ENCODE assay signal across 8 cellular contexts in the genomic region with DNA sequence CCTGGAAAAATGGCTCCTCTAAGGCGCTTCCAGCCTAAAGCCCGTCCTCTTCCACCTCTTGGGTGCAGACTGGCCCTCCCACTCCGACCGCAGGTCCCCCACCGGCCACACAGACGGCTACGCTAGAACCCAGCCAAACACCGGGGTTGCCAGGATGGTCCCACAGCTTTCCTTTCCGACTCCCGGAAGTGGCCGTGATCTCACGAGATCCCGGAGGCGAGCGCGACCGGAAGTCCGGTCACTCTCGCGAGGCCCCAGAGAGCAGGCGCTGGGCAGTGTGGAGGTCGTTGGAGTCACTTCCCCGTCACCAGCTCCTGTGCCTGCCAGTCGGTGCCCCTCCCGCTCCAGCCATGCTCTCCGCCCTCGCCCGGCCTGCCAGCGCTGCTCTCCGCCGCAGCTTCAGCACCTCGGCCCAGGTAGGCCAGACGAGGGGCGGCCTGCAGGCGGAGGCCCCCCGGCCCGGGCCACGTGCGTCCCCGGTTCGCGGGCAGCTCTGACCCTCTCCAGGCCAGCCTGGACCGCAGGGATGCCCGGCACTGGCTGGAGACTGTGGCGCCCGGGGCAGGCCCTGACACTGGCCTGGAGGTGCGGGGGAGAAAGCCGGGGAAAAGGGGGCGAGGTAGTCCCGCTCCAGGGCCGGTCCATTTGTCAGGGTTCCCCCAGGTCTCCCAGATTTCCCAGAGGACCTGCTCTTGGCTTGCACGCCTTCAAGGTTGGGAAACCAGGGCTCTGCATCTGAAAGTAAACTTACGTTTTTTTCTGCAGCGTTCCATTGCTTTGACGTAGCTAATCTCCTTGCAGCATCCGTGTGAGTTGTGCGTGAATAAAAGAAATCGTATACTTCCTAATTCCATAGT. TPM values are rescaled to one million over a fixed set of nuclear protein-coding genes. Genes with fewer than 3 reads are reported as not detected.
DNase-seq lines count a peak whose midpoint lies in the region; ATAC-seq, FAIRE-seq and TF ChIP-seq lines count a peak whose summit lies in the region.

A gene with protein sequence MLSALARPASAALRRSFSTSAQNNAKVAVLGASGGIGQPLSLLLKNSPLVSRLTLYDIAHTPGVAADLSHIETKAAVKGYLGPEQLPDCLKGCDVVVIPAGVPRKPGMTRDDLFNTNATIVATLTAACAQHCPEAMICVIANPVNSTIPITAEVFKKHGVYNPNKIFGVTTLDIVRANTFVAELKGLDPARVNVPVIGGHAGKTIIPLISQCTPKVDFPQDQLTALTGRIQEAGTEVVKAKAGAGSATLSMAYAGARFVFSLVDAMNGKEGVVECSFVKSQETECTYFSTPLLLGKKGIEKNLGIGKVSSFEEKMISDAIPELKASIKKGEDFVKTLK (plus strand): TSS at position 296 of the 857 bp plus-strand sequence. CDS start 55 bp downstream, at position 351.
Gene STYXL1, minus strand, starts transcription at position 190 of the 857 bp plus-strand sequence. CDS start 17,477 bp downstream, outside the sequence.

- DNase-seq in Caki2 (ENCODE audit: low read depth) (peak; percentile 97), HTR-8/SVneo (ENCODE audit: insufficient read length, low spot score) (peak; percentile 89), NT2/D1 (ENCODE audit: low read depth, low spot score) (peak; percentile 95), H1 (ENCODE audit: low read depth in 1 of 2, low spot score in 2 of 2) (peak; percentile 81 to 93), mesenchymal stem cell (peak; percentile 97)
- peak; percentile 96 for DNase-seq in activated CD8-positive, alpha-beta memory T cell treated with anti-CD3 and anti-CD28 coated beads, Interleukin-2, amount 10 ng/mL, durations not matched to agents 7 days and 5 days
- peak; percentile 79 for DNase-seq in stimulated activated CD8-positive, alpha-beta memory T cell treated with anti-CD3 and anti-CD28 coated beads, Interleukin-12 subunit alpha, Interleukin-12 subunit beta, amount 100 ng/mL, for 24 hours (ENCODE audit: extremely low read depth)

- H2AK5ac ChIP-seq in H1 (ENCODE audit: low read depth, low read length), result 0 out of 2 replicates have a peak within 1 kb of the TSS, but pooled peaks have one; percentile 40
- peak within 1 kb of the TSS; percentile 53 for H2AK5ac ChIP-seq in mesenchymal stem cell (ENCODE audit: low read length, severe bottlenecking)

- H3K18ac ChIP-seq in H1 (ENCODE audit: extremely low read depth, low read length), result peak within 1 kb of the TSS; percentile 26; the same call in 1 of the 2 replicates
- H3K18ac ChIP-seq in mesenchymal stem cell (ENCODE audit: low read depth in 1 of 2, low read length in 2 of 2), result peak within 1 kb of the TSS; percentile 89 to 96

- FAIRE-seq in HTR-8/SVneo (lab: Jason Lieb, UNC), result no peak
- no peak for FAIRE-seq in H1 (lab: Jason Lieb, UNC)

- peak; percentile 95 for TF ChIP-seq POLR2A in H1 (IDR thresholded peaks at IDR 0.05; ENCODE audit: control extremely low read depth in 1 of 2, low read depth in 2 of 2, low read length in 2 of 2)

- peaks cover 3 to 16% of the 10 kb centered on the region in 2 experiments for H4K20me1 ChIP-seq in H1 (replicated peaks in 1 of 2; ENCODE audit: control insufficient read depth in 1 of 2, insufficient read depth in 2 of 2, low read length in 2 of 2)

- H3K79me1 ChIP-seq in H1 (ENCODE audit: low read depth, low read length), result peaks cover 14% of the 10 kb centered on the region
- H3K79me1 ChIP-seq in mesenchymal stem cell (replicated peaks; ENCODE audit: low read length, poor library complexity, severe bottlenecking), result peaks cover 12% of the 10 kb centered on the region

- H2BK20ac ChIP-seq in H1 (ENCODE audit: low read length), result no peak within 1 kb of the TSS

- H3K27ac ChIP-seq in H1 (ENCODE audit: low read depth, low read length) (peak within 1 kb of the TSS; percentile 79), mesenchymal stem cell (ENCODE audit: low read length, poor library complexity, severe bottlenecking) (peak within 1 kb of the TSS; percentile 94)

- no peak for TF ChIP-seq EP300 in H1 (IDR thresholded peaks at IDR 0.05; ENCODE audit: borderline replicate concordance in 1 of 2, low read depth in 2 of 2, low read length in 2 of 2)

- peak within 1 kb of the TSS; percentile 93 for H3K4me3 ChIP-seq in NT2/D1 (ENCODE audit: insufficient read length, low read depth)
- H3K4me3 ChIP-seq in H1 (ENCODE audit: extremely low read depth in 1 of 4, insufficient read depth in 2 of 4, low read depth in 3 of 4, low read length in 4 of 4), result peak within 1 kb of the TSS; percentile 94 to 97 (median 96)
- H3K4me3 ChIP-seq in mesenchymal stem cell (ENCODE audit: insufficient read depth in 1 of 2, low read depth in 1 of 2, low read length in 2 of 2), result peak within 1 kb of the TSS; percentile 90 to 99

- peak within 1 kb of the TSS; percentile 99 for H3K4me3 Mint-ChIP-seq in activated CD8-positive, alpha-beta memory T cell treated with anti-CD3 and anti-CD28 coated beads, Interleukin-2, amount 10 ng/mL, durations not matched to agents 7 days and 5 days

- H3K27me3 Mint-ChIP-seq in activated CD8-positive, alpha-beta memory T cell treated with anti-CD3 and anti-CD28 coated beads, Interleukin-2, amount 10 ng/mL, durations not matched to agents 7 days and 5 days, result no peaks in the 10 kb centered on the region

- H3K14ac ChIP-seq in H1 (ENCODE audit: insufficient read length), result no peak within 1 kb of the TSS
- H3K14ac ChIP-seq in mesenchymal stem cell (ENCODE audit: low read length in 2 of 2), result peak within 1 kb of the TSS in 1 of 2 experiments; percentile 91

- H3K9me3 ChIP-seq in NT2/D1 (ENCODE audit: insufficient read depth, low read length) (no peaks in the 10 kb centered on the region), H1 (ENCODE audit: insufficient read depth in 2 of 2, low read depth in 1 of 2, low read length in 1 of 2) (no peaks in the 10 kb centered on the region), mesenchymal stem cell (ENCODE audit: control insufficient read depth, low read length) (no peaks in the 10 kb centered on the region)

- H3K23me2 ChIP-seq in H1 (ENCODE audit: low read depth, low read length), result peaks cover 4% of the 10 kb centered on the region

- 1% methylated on average over 49 of the region's 58 CpGs; no CpG with 5 or more reads in 1 of the 2 experiments for WGBS in H1 (ENCODE audit: extremely low coverage in 1 of 2, insufficient coverage in 1 of 2, insufficient read length in 1 of 2, insufficient replicate concordance in 2 of 2, low coverage in 1 of 2, low lambda C conversion rate in 2 of 2, missing lambda C conversion rate in 1 of 2), 2 experiments
- under 1% methylated on average over 56 of the region's 58 CpGs for WGBS in mesenchymal stem cell

- H3K27ac Mint-ChIP-seq in activated CD8-positive, alpha-beta memory T cell treated with anti-CD3 and anti-CD28 coated beads, Interleukin-2, amount 10 ng/mL, durations not matched to agents 7 days and 5 days, result peak within 1 kb of the TSS; percentile 96

- peak within 1 kb of the TSS; percentile 57 for H4K91ac ChIP-seq in H1 (replicated peaks; ENCODE audit: insufficient read length, low read length)
- peak within 1 kb of the TSS; percentile 96 for H4K91ac ChIP-seq in mesenchymal stem cell (ENCODE audit: low read length)

- CTCF ChIA-PET in activated CD8-positive, alpha-beta memory T cell treated with anti-CD3 and anti-CD28 coated beads, Interleukin-2, amount 10 ng/mL, durations not matched to agents 7 days and 5 days (lab: Charles Lee), result interaction anchor here (0.9 to 1.6 kb wide), 5 partner anchors 28 to 266 kb away, joined by 3 to 8 read pairs (median 3); no protein-coding TSS in a partner anchor
- CTCF ChIA-PET in H1 (lab: Charles Lee; ENCODE audit: partially characterized antibody), result interaction anchor here (0.6 to 1.6 kb wide), 5 partner anchors 21 to 266 kb away, joined by 3 to 4 read pairs (median 3); no protein-coding TSS in a partner anchor

- H3K23ac ChIP-seq in H1 (ENCODE audit: insufficient read length), result no peak within 1 kb of the TSS
- peak within 1 kb of the TSS in 1 of 2 experiments; percentile 34 for H3K23ac ChIP-seq in mesenchymal stem cell (ENCODE audit: low read length in 2 of 2)

- H2BK5ac ChIP-seq in H1 (ENCODE audit: low read depth, low read length) (peak within 1 kb of the TSS; percentile 83), mesenchymal stem cell (ENCODE audit: low read depth, low read length, poor library complexity, severe bottlenecking) (peak within 1 kb of the TSS; percentile 87)

- in situ Hi-C loops in Caki2 (cut with HindIII; ENCODE audit: low pct_unique_long_range_greater_than_20kb, low sequenced_read_pairs), result no loop called here

- TF ChIP-seq RAD21 in H1 (IDR thresholded peaks at IDR 0.05 in 1 of 2, conservative IDR thresholded peaks at IDR 0.05 in 1 of 2; ENCODE audit: low read depth in 2 of 2, low read length in 2 of 2), result no peak

- H3K27me3 ChIP-seq in NT2/D1 (ENCODE audit: insufficient read depth, insufficient read length) (no peaks in the 10 kb centered on the region), H1 (replicated peaks in 1 of 4; ENCODE audit: control insufficient read depth in 3 of 4, extremely low read depth in 1 of 4, insufficient read depth in 3 of 4, low read length in 3 of 4) (no peaks in the 10 kb centered on the region), mesenchymal stem cell (ENCODE audit: control insufficient read depth in 1 of 2, insufficient read depth in 1 of 2, low read length in 2 of 2) (no peaks in the 10 kb centered on the region)

- H4K8ac ChIP-seq in H1 (ENCODE audit: extremely low read depth, insufficient read depth, low read length), result peak within 1 kb of the TSS; percentile 93
- peak within 1 kb of the TSS; percentile 97 for H4K8ac ChIP-seq in mesenchymal stem cell (ENCODE audit: low read length)

- peaks cover 8 to 77% of the 10 kb centered on the region in 2 experiments for H3K79me2 ChIP-seq in H1 (ENCODE audit: control insufficient read depth in 1 of 2, insufficient read depth in 2 of 2, low read length in 2 of 2)

- peak within 1 kb of the TSS; percentile 83 for H3K4ac ChIP-seq in H1 (replicated peaks; ENCODE audit: insufficient read length, low read depth, low read length)
- H3K4ac ChIP-seq in mesenchymal stem cell (ENCODE audit: low read depth in 1 of 2, low read length in 2 of 2), result peak within 1 kb of the TSS; percentile 95 to 97

- H2BK15ac ChIP-seq in H1 (ENCODE audit: low read length) (no peak within 1 kb of the TSS), mesenchymal stem cell (ENCODE audit: low read depth, poor library complexity, severe bottlenecking) (peak within 1 kb of the TSS; percentile 98)

- peak within 1 kb of the TSS; percentile 67; the same call in 1 of the 2 replicates for H2AFZ ChIP-seq in H1 (ENCODE audit: low read length)
- peak within 1 kb of the TSS; percentile 56 for H2AFZ ChIP-seq in mesenchymal stem cell (ENCODE audit: low read depth, low read length)

- H3K4me1 ChIP-seq in NT2/D1 (ENCODE audit: insufficient read depth, insufficient read length) (peaks cover 6% of the 10 kb centered on the region), H1 (replicated peaks in 1 of 4; ENCODE audit: control insufficient read depth in 3 of 4, insufficient read depth in 4 of 4, low read length in 3 of 4) (peaks cover 0 to 4% (median 3%) of the 10 kb centered on the region in 4 experiments; a peak in 6 of 7 replicates), mesenchymal stem cell (ENCODE audit: control insufficient read depth, insufficient read depth, low read depth, low read length) (peaks cover 14% of the 10 kb centered on the region)

- H3K4me2 ChIP-seq in H1 (ENCODE audit: insufficient read depth in 1 of 2, low read depth in 2 of 2, low read length in 2 of 2) (peak within 1 kb of the TSS; percentile 77 to 99), mesenchymal stem cell (ENCODE audit: low read length, poor library complexity, severe bottlenecking) (peak within 1 kb of the TSS; percentile 84)

- H4K5ac ChIP-seq in H1 (ENCODE audit: insufficient read length, low read depth, low read length), result peak within 1 kb of the TSS; percentile 64

- H3K56ac ChIP-seq in H1 (replicated peaks; ENCODE audit: insufficient read length, low read depth, low read length), result peak within 1 kb of the TSS; percentile 78

- peak in 1 of 3 experiments; percentile 2; a peak in 1 of 4 replicates for TF ChIP-seq CTCF in H1 (IDR thresholded peaks at IDR 0.05; ENCODE audit: control extremely low read depth in 1 of 3, insufficient read depth in 1 of 3, low read depth in 1 of 3, low read length in 3 of 3)

- peak within 1 kb of the TSS; percentile 94 for H3K9ac ChIP-seq in NT2/D1 (ENCODE audit: insufficient read length, low read depth)
- peak within 1 kb of the TSS; percentile 94 to 99 (median 96) for H3K9ac ChIP-seq in H1 (replicated peaks in 1 of 4; ENCODE audit: extremely low read depth in 1 of 4, low read depth in 3 of 4, low read length in 3 of 4)
- peak within 1 kb of the TSS; percentile 100 for H3K9ac ChIP-seq in mesenchymal stem cell (ENCODE audit: low read length)

- no peak within 1 kb of the TSS for H2BK120ac ChIP-seq in H1 (replicated peaks; ENCODE audit: low read depth, low read length)
- H2BK120ac ChIP-seq in mesenchymal stem cell (ENCODE audit: low read depth, low read length), result peak within 1 kb of the TSS; percentile 80

- POLR2A ChIA-PET in H1 (lab: Charles Lee; ENCODE audit: partially characterized antibody), result interaction anchor here (0.6 to 15.6 kb wide), 29 partner anchors 9 to 1761 kb away, joined by 3 to 127 read pairs (median 4); no protein-coding TSS in a partner anchor

- no peaks in the 10 kb centered on the region for H3K9me3 Mint-ChIP-seq in activated CD8-positive, alpha-beta memory T cell treated with anti-CD3 and anti-CD28 coated beads, Interleukin-2, amount 10 ng/mL, durations not matched to agents 7 days and 5 days (ENCODE audit: low read depth)

- H3K36me3 Mint-ChIP-seq in activated CD8-positive, alpha-beta memory T cell treated with anti-CD3 and anti-CD28 coated beads, Interleukin-2, amount 10 ng/mL, durations not matched to agents 7 days and 5 days, result peaks cover 30% of the 10 kb centered on the region

- H2BK12ac ChIP-seq in H1 (ENCODE audit: low read depth, low read length) (0 out of 2 replicates have a peak within 1 kb of the TSS, but pooled peaks have one; percentile 14), mesenchymal stem cell (ENCODE audit: low read length in 2 of 2) (peak within 1 kb of the TSS; percentile 11 to 48)

- peak; percentile 94 for ATAC-seq in GM21381 (IDR thresholded peaks at IDR 0.05; ENCODE audit: unreplicated experiment)
- ATAC-seq in activated CD8-positive, alpha-beta memory T cell treated with anti-CD3 and anti-CD28 coated beads, Interleukin-2, amount 10 ng/mL, durations not matched to agents 7 days and 5 days, result peak; percentile 92

- peaks cover 53% of the 10 kb centered on the region for H3K4me1 Mint-ChIP-seq in activated CD8-positive, alpha-beta memory T cell treated with anti-CD3 and anti-CD28 coated beads, Interleukin-2, amount 10 ng/mL, durations not matched to agents 7 days and 5 days

- peaks cover 44% of the 10 kb centered on the region for H3K36me3 ChIP-seq in NT2/D1 (ENCODE audit: insufficient read depth, insufficient read length, low read length)
- H3K36me3 ChIP-seq in H1 (ENCODE audit: control insufficient read depth in 2 of 4, insufficient read depth in 4 of 4, low read length in 3 of 4), result peaks cover 0 to 8% (median 1%) of the 10 kb centered on the region in 4 experiments; a peak in 4 of 8 replicates
- H3K36me3 ChIP-seq in mesenchymal stem cell (ENCODE audit: control insufficient read depth in 1 of 2, insufficient read depth in 2 of 2, low read depth in 1 of 2, low read length in 2 of 2), result peaks cover 17 to 20% of the 10 kb centered on the region in 2 experiments

RNA-seq across cellular contexts. Expression of the first gene that starts in this region (rescaled TPM):
- 127 and 221 TPM in 2 replicates for total RNA-seq in Caki2 (2014; rRNA removed; shearing (Covaris generic); ENCODE audit: low replicate concordance)
- total RNA-seq in activated CD8-positive, alpha-beta memory T cell treated with anti-CD3 and anti-CD28 coated beads, Interleukin-2, amount 10 ng/mL, durations not matched to agents 7 days and 5 days, result 100 to 1,000 TPM; 186 to 230 TPM
- 254 TPM in 2 replicates for total RNA-seq in H1 (2021; fragmentation: NEBNext Ultra II Directional; extraction: Animal tissue kit (Norgen Biotek cat#: 25700))
- 203 and 258 TPM in 2 replicates for polyA plus RNA-seq in H1 (2011; rRNA removed)
- polyA plus RNA-seq in H1 (2011; cell fraction: cytosol; rRNA removed), result 115 TPM
- polyA plus RNA-seq in H1 (2011; cell fraction: nucleus; rRNA removed), result 220 TPM
- 202 to 301 TPM (median 265 TPM) in 4 replicates for polyA plus RNA-seq in H1 (2012, experiment 1 of 2)
- 248 TPM for polyA plus RNA-seq in H1 (2012, experiment 2 of 2)
- polyA plus RNA-seq in H1 (2013, experiment 1 of 2), result 314 TPM
- polyA plus RNA-seq in H1 (2013, experiment 2 of 2), result 278 TPM
- 107 and 122 TPM in 2 replicates for polyA minus RNA-seq in H1 (2011; rRNA and poly(A)+ RNA removed)
- 166 TPM for polyA minus RNA-seq in H1 (2011; cell fraction: cytosol; rRNA and poly(A)+ RNA removed)
- 98.6 TPM for polyA minus RNA-seq in H1 (2011; cell fraction: nucleus; rRNA and poly(A)+ RNA removed)
- 286 TPM for polyA plus RNA-seq in mesenchymal stem cell (2013, experiment 1 of 2)
- polyA plus RNA-seq in mesenchymal stem cell (2013, experiment 2 of 2), result 277 TPM

RNA-seq across cellular contexts. Expression of gene STYXL1, which starts in this region (rescaled TPM):
- total RNA-seq in Caki2 (2014; rRNA removed; shearing (Covaris generic); ENCODE audit: low replicate concordance), result 118 and 129 TPM in 2 replicates
- 10 to 100 TPM; 42.6 to 43.6 TPM for total RNA-seq in activated CD8-positive, alpha-beta memory T cell treated with anti-CD3 and anti-CD28 coated beads, Interleukin-2, amount 10 ng/mL, durations not matched to agents 7 days and 5 days
- total RNA-seq in H1 (2021; fragmentation: NEBNext Ultra II Directional; extraction: Animal tissue kit (Norgen Biotek cat#: 25700)), result 26.4 and 32.3 TPM in 2 replicates
- 53.2 and 53.9 TPM in 2 replicates for polyA plus RNA-seq in H1 (2011; rRNA removed)
- polyA plus RNA-seq in H1 (2011; cell fraction: cytosol; rRNA removed), result 54.7 TPM
- polyA plus RNA-seq in H1 (2011; cell fraction: nucleus; rRNA removed), result 36.4 TPM
- 26.4 to 38.5 TPM (median 31.3 TPM) in 4 replicates for polyA plus RNA-seq in H1 (2012, experiment 1 of 2)
- 37.5 TPM for polyA plus RNA-seq in H1 (2012, experiment 2 of 2)
- 23.7 TPM for polyA plus RNA-seq in H1 (2013, experiment 1 of 2)
- polyA plus RNA-seq in H1 (2013, experiment 2 of 2), result 25.8 TPM
- 25.3 and 27.0 TPM in 2 replicates for polyA minus RNA-seq in H1 (2011; rRNA and poly(A)+ RNA removed)
- polyA minus RNA-seq in H1 (2011; cell fraction: cytosol; rRNA and poly(A)+ RNA removed), result 10.8 TPM
- 19.6 TPM for polyA minus RNA-seq in H1 (2011; cell fraction: nucleus; rRNA and poly(A)+ RNA removed)
- polyA plus RNA-seq in mesenchymal stem cell (2013, experiment 1 of 2), result 32.4 TPM
- 29.5 TPM for polyA plus RNA-seq in mesenchymal stem cell (2013, experiment 2 of 2)

Comparison
In these comparisons a context has a peak if more than half of its experiments do, and no peak if none do; other contexts are left out.
1. Peak in every context shown above with its lines: DNase-seq, ATAC-seq, H3K4me3 ChIP-seq and H3K27ac ChIP-seq.